Comparison of ENCODE assay signal across 7 cellular contexts in genomic region chr16:21952040-21952792, GRCh38. TPM values are rescaled to one million over a fixed set of nuclear protein-coding genes. Genes with fewer than 3 reads are reported as not detected.
DNase-seq lines count a peak whose midpoint lies in the region; ATAC-seq lines count a peak whose summit lies in the region.

No MANE protein-coding gene starts in this region.

- ATAC-seq in GM18508 (IDR thresholded peaks at IDR 0.05; ENCODE audit: insufficient read depth, unreplicated experiment): peak; percentile 8
- ATAC-seq in HG03025 (IDR thresholded peaks at IDR 0.05; ENCODE audit: low FRiP score, unreplicated experiment): peak; percentile 30
- peak; percentile 77 for ATAC-seq in left colon

- DNase-seq in NCI-H2196 treated with DMSO at 0.1 percent for 48 hours (lab: John Stamatoyannopoulos, UW; ENCODE audit: unreplicated experiment) (peak; percentile 40), cerebellum (ENCODE audit: low spot score) (peak; percentile 56), left colon (peak; percentile 92 to 93)
- DNase-seq in activated CD4-positive, CD25-positive, alpha-beta regulatory T cell treated with anti-CD3 and anti-CD28 coated beads, Interleukin-2, amount 50 U/mL, for 72 hours: peak; percentile 70
- DNase-seq in stimulated activated CD4-positive, alpha-beta T cell treated with anti-CD3 and anti-CD28 coated beads, Interleukin-2, amount 100 ng/mL, for 4 hours (ENCODE audit: low read depth): peak; percentile 68

- intact Hi-C loops in left colon (cut with DNase I, micrococcal nuclease): loop anchor here in 1 of 2 donors (5.0 kb wide), 1 partner anchor 235 kb away; no protein-coding TSS in a partner anchor

RNA-seq across cellular contexts. Expression of gene UQCRC2, which starts 0.9 kb away (rescaled TPM):
- 221 TPM for total RNA-seq in cerebellum
- total RNA-seq in left colon: 100 to 1,000 TPM; 513 to 643 TPM

RNA-seq across cellular contexts. Expression of gene PDZD9, which starts 48.7 kb away (rescaled TPM):
- total RNA-seq in cerebellum (not detected), left colon (not detected)

RNA-seq across cellular contexts. Expression of gene MOSMO, which starts 55.7 kb away (rescaled TPM):
- 38.6 TPM for total RNA-seq in cerebellum
- 1 to 10 TPM; 9.0 to 9.6 TPM for total RNA-seq in left colon

Comparison
In these comparisons a context has a peak if more than half of its experiments do, and no peak if none do; other contexts are left out.
1. Peak in every context shown above with its lines: DNase-seq and ATAC-seq.
2. ATAC-seq: peak in every context shown above with its lines; median percentile 77 in left colon; 30 in HG03025; 8 in GM18508.
3. DNase-seq: peak in every context shown above with its lines; median percentile 92 in left colon; 70 in activated CD4-positive, CD25-positive, alpha-beta regulatory T cell treated with anti-CD3 and anti-CD28 coated beads, Interleukin-2, amount 50 U/mL, for 72 hours; 68 in stimulated activated CD4-positive, alpha-beta T cell treated with anti-CD3 and anti-CD28 coated beads, Interleukin-2, amount 100 ng/mL, for 4 hours; 56 in cerebellum; 40 in NCI-H2196 treated with DMSO at 0.1 percent for 48 hours.